Comparison of ENCODE assay signal across 9 cellular contexts in the genomic region with DNA sequence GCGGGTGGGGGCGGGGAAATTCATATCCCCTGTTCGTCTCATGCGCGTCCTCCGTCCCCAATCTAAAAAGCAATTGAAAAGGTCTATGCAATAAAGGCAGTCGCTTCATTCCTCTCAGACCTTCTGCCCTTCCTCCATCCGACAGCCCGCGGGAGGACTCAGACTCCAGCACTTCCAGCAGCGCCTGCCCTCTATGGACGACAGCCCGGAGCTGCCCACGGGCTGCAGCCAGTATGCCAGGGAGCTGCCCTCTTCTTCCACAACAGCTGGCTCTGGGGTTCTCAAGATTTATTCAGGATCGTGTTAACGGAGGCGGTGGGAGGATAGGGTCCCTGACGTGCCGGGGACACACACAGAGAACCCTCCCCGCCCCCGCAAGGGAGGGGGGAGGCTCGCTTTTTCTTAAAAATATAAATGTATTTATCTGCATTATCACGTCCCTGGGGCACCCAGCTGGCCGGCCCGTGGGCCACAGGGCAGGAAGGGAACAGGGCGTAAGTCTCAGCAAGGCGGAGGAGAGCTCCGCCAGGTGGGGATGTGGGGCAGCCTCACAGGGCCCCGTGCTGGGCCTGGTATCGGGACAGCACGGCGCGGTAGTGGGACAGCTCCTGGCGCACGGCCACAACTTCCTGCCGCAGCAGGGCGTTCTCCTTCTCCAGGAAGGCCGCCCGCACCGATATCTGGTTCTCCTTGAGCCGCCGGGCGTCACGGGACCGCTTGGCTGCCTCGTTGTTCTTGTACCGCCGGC. TPM values are rescaled to one million over a fixed set of nuclear protein-coding genes. Genes with fewer than 3 reads are reported as not detected.
DNase-seq lines count a peak whose midpoint lies in the region; ATAC-seq, FAIRE-seq and TF ChIP-seq lines count a peak whose summit lies in the region.
"Had no signal": no experiment of that assay in that cellular context is flagged by ENCODE, and none has a peak within 500 bp of the region (broad histone marks: within the 10 kb centered on the region; RNA-seq: fewer than 3 reads in every experiment).

No MANE protein-coding gene starts in this region.

- H4K20me1 ChIP-seq in GM12878 (ENCODE audit: control insufficient read depth, insufficient read depth) = no peaks in the 10 kb centered on the region

- peaks cover 4 to 8% of the 10 kb centered on the region in 2 experiments; a peak in 3 of 4 replicates for H3K36me3 ChIP-seq in GM12878 (ENCODE audit: control insufficient read depth in 2 of 2, insufficient read depth in 2 of 2, low read length in 1 of 2)
- H3K36me3 ChIP-seq in kidney epithelial cell (ENCODE audit: control insufficient read depth, insufficient read depth, low read length) = no peaks in the 10 kb centered on the region
- H3K36me3 ChIP-seq in small intestine (ENCODE audit: control insufficient read depth in 2 of 2, insufficient read depth in 2 of 2, low read length in 2 of 2) = no peaks in the 10 kb centered on the region

- CTCF ChIA-PET in HEK293T (lab: Yijun Ruan, JAX) = no interaction called here
- CTCF ChIA-PET in GM12878 (lab: Yijun Ruan, JAX) = no interaction called here

- H3K9me3 ChIP-seq in GM12878 (replicated peaks; ENCODE audit: control insufficient read depth, insufficient read depth, low read length) (no peaks in the 10 kb centered on the region), small intestine (ENCODE audit: control insufficient read depth, low read depth) (no peaks in the 10 kb centered on the region)
- H3K9me3 ChIP-seq: pancreas had no signal

- no peaks in the 10 kb centered on the region for H3K27me3 ChIP-seq in GM12878 (replicated peaks in 1 of 2; ENCODE audit: control insufficient read depth in 2 of 2, insufficient read depth in 2 of 2, low read length in 1 of 2)
- H3K27me3 ChIP-seq in kidney epithelial cell (ENCODE audit: control insufficient read depth, insufficient read depth, low read length) = no peaks in the 10 kb centered on the region
- no peaks in the 10 kb centered on the region for H3K27me3 ChIP-seq in small intestine (ENCODE audit: control insufficient read depth in 2 of 2, insufficient read depth in 2 of 2, low read length in 2 of 2)
- H3K27me3 ChIP-seq: pancreas had no signal

- TF ChIP-seq EP300 in GM12878 (IDR thresholded peaks at IDR 0.05; ENCODE audit: borderline replicate concordance in 1 of 2, control insufficient read depth in 1 of 2, low read depth in 2 of 2, low read length in 2 of 2) = no peak

- no peak overlapping the region for H2AFZ ChIP-seq in GM12878 (ENCODE audit: control insufficient read depth, low read depth, low read length)

- H3K4me3 ChIP-seq in GM12878 (no peak overlapping the region), kidney epithelial cell (ENCODE audit: low read depth, low read length) (no peak overlapping the region), small intestine (ENCODE audit: low read depth in 1 of 2, low read length in 2 of 2) (peak overlapping the region in 1 of 2 donors; percentile 12)
- H3K4me3 ChIP-seq: pancreas had no signal

- in situ Hi-C loops in GM12878 (cut with MboI) = loop anchor here (25.0 kb wide), 1 partner anchor 1257 kb away; the partner anchor contains the start of genes AKT1S1, IL4I1 and TBC1D17

- 88% methylated on average over 42 of the region's 48 CpGs for WGBS in GM12878 (ENCODE audit: insufficient coverage, insufficient replicate concordance, low lambda C conversion rate, missing lambda C conversion rate)
- WGBS in small intestine, 3 donors = 7 to 32% (median 27%) methylated on average over 41 to 48 of the region's 48 CpGs

- H3K27ac ChIP-seq in GM12878 (ENCODE audit: control insufficient read depth, insufficient read depth) (no peak overlapping the region), small intestine (ENCODE audit: low read depth in 1 of 2, low read length in 1 of 2) (peak overlapping the region; percentile 85 to 87)
- H3K27ac ChIP-seq: pancreas had no signal

- RAD21 ChIA-PET in GM12878 (lab: Charles Lee; ENCODE audit: unreplicated experiment) = no interaction called here

- peak; percentile 43; the same call in 1 of the 2 replicates for TF ChIP-seq POLR2A in GM12878 (IDR thresholded peaks at IDR 0.05; ENCODE audit: low read depth, low read length)

- no peak for FAIRE-seq in GM12878 (lab: Jason Lieb, UNC)
- FAIRE-seq in small intestine (lab: Jason Lieb, UNC) = no peak
- FAIRE-seq: pancreas had no signal

- SMC1A ChIA-PET in GM12878 (lab: Charles Lee; ENCODE audit: uncharacterized antibody, unreplicated experiment) = no interaction called here

- ATAC-seq in GM12878 = no peak
- no peak for ATAC-seq in HG02571 (IDR thresholded peaks at IDR 0.05; ENCODE audit: unreplicated experiment)
- ATAC-seq in GM21423 (IDR thresholded peaks at IDR 0.05; ENCODE audit: unreplicated experiment) = no peak
- ATAC-seq in HG02973 (IDR thresholded peaks at IDR 0.05; ENCODE audit: unreplicated experiment) = no peak
- no peak for ATAC-seq in GM21526 (IDR thresholded peaks at IDR 0.05; ENCODE audit: low FRiP score, unreplicated experiment)
- ATAC-seq: pancreas had no signal

- intact Hi-C loops in GM12878 (cut with micrococcal nuclease; ENCODE audit: unreplicated experiment) = loop anchor here (10.0 kb wide), 1 partner anchor 334 kb away; the partner anchor contains the start of gene FTL

- BruUV-seq in GM12878 (replicated peaks; lab: Mats Ljungman, UMichigan) = no TSS peak

- H3K9ac ChIP-seq in GM12878 (ENCODE audit: control insufficient read depth, insufficient read depth, low read length) = no peak overlapping the region

- H3K79me2 ChIP-seq in GM12878 (ENCODE audit: control insufficient read depth, insufficient read depth, low read length) = peaks cover 3% of the 10 kb centered on the region; the same call in 1 of the 2 replicates

- DNase-seq in HEK293T (ENCODE audit: extremely low spot score) = no peak
- DNase-seq in GM12878 (ENCODE audit: low read depth, low spot score) = no peak
- no peak for DNase-seq in kidney epithelial cell (ENCODE audit: low read depth)
- DNase-seq in small intestine = peak; percentile 80

- POLR2A ChIA-PET in HEK293T (lab: Yijun Ruan, JAX) (interaction anchor here (1.0 to 6.7 kb wide), 4 partner anchors 10 to 207 kb away, joined by 3 to 88 read pairs (median 4); partner anchors contain the start of genes RPL18 and SPHK2), GM12878 (lab: Charles Lee) (no interaction called here)

- H3K4me1 ChIP-seq in GM12878 (ENCODE audit: control insufficient read depth, insufficient read depth, low read length) = peaks cover 20% of the 10 kb centered on the region
- peaks cover 12 to 18% of the 10 kb centered on the region in 2 donors for H3K4me1 ChIP-seq in small intestine (ENCODE audit: control insufficient read depth in 2 of 2, insufficient read depth in 1 of 2, low read depth in 1 of 2, low read length in 1 of 2)

- no peak for TF ChIP-seq RAD21 in GM12878 (IDR thresholded peaks at IDR 0.05; ENCODE audit: insufficient read depth, low read depth, low read length)

- H3K4me2 ChIP-seq in GM12878 (ENCODE audit: control insufficient read depth, insufficient read depth) = no peak overlapping the region

- TF ChIP-seq CTCF in GM12878 (IDR thresholded peaks at IDR 0.05 in 2 of 3, conservative IDR thresholded peaks at IDR 0.05 in 1 of 3; ENCODE audit: control insufficient read depth in 2 of 3, extremely low read depth in 1 of 3, insufficient read depth in 1 of 3, low read depth in 3 of 3, low read length in 3 of 3) (no peak), kidney epithelial cell (IDR thresholded peaks at IDR 0.05; ENCODE audit: insufficient read depth, low read length, poor library complexity, severe bottlenecking) (peak; percentile 14)

RNA-seq across cellular contexts. Expression of gene DBP, which starts 6.7 kb away (rescaled TPM):
- 18.1 and 21.7 TPM in 2 replicates for total RNA-seq in GM12878 (2013; cell fraction: nucleolus; rRNA removed)
- 10.5 and 10.6 TPM in 2 replicates for total RNA-seq in GM12878 (2014; rRNA removed)
- total RNA-seq in GM12878 (2014; rRNA removed; fragmentation: Illumina TruSeq; extraction: Trizol) = 7.0 and 8.1 TPM in 2 replicates
- total RNA-seq in GM12878 (2021) = 6.7 and 7.3 TPM in 2 replicates
- 5.0 TPM for polyA plus RNA-seq in GM12878 (2011; ENCODE audit: low read depth)
- polyA plus RNA-seq in GM12878 (2011; rRNA removed) = 6.0 and 9.8 TPM in 2 replicates
- 13.1 and 14.1 TPM in 2 replicates for polyA plus RNA-seq in GM12878 (2011; cell fraction: cytosol; rRNA removed)
- polyA plus RNA-seq in GM12878 (2011; cell fraction: nucleus; rRNA removed) = 10.3 and 11.2 TPM in 2 replicates
- polyA plus RNA-seq in GM12878 (2012) = 12.9 and 16.4 TPM in 2 replicates
- 5.0 and 5.1 TPM in 2 replicates for polyA plus RNA-seq in GM12878 (2014; fragmentation: Illumina TruSeq; extraction: Trizol)
- polyA plus RNA-seq in GM12878 (2014; fragmentation: Nextera tagmentation; extraction: Ambion mirVana) = 1 to 10 TPM; 2.0 to 2.6 TPM
- polyA plus RNA-seq in GM12878 (2014; rRNA removed) = 9.4 and 9.7 TPM in 2 replicates
- 1 to 10 TPM; 4.0 to 7.1 TPM for polyA plus RNA-seq in GM12878 (2016; fragmentation: Nextera tagmentation; extraction: Ambion mirVana)
- 6.6 and 9.1 TPM in 2 replicates for polyA minus RNA-seq in GM12878 (2011; rRNA and poly(A)+ RNA removed)
- 2.6 and 7.4 TPM in 2 replicates for polyA minus RNA-seq in GM12878 (2011; cell fraction: cytosol; rRNA and poly(A)+ RNA removed)
- polyA minus RNA-seq in GM12878 (2011; cell fraction: nucleus; rRNA and poly(A)+ RNA removed) = 3.9 and 4.3 TPM in 2 replicates
- 1.6 and 3.4 TPM in 2 replicates for total RNA-seq in kidney epithelial cell
- 10 to 100 TPM; 12.5 to 40.3 (median 35.4) TPM for polyA plus RNA-seq in small intestine

RNA-seq across cellular contexts. Expression of gene SPHK2, which starts 11.2 kb away (rescaled TPM):
- 31.6 and 32.6 TPM in 2 replicates for total RNA-seq in GM12878 (2013; cell fraction: nucleolus; rRNA removed)
- total RNA-seq in GM12878 (2014; rRNA removed) (12.4 and 15.9 TPM in 2 replicates), GM12878 (2014; rRNA removed; fragmentation: Illumina TruSeq; extraction: Trizol) (6.5 and 7.1 TPM in 2 replicates), GM12878 (2021) (33.1 and 40.5 TPM in 2 replicates), kidney epithelial cell (27.9 and 30.3 TPM in 2 replicates)
- polyA plus RNA-seq in GM12878 (2011; ENCODE audit: low read depth) = 3.6 TPM
- polyA plus RNA-seq in GM12878 (2011; rRNA removed) (3.0 and 5.7 TPM in 2 replicates), GM12878 (2014; fragmentation: Illumina TruSeq; extraction: Trizol) (2.2 and 4.7 TPM in 2 replicates), GM12878 (2014; fragmentation: Nextera tagmentation; extraction: Ambion mirVana) (under 1 TPM; 0.37 to 0.75 TPM), GM12878 (2014; rRNA removed) (26.4 and 31.5 TPM in 2 replicates), GM12878 (2016; fragmentation: Nextera tagmentation; extraction: Ambion mirVana) (10 to 100 TPM; 29.7 to 31.7 TPM), small intestine (10 to 100 TPM; 46.8 to 85.7 (median 53.0) TPM)
- 9.0 and 13.9 TPM in 2 replicates for polyA plus RNA-seq in GM12878 (2011; cell fraction: cytosol; rRNA removed)
- 35.3 and 48.6 TPM in 2 replicates for polyA plus RNA-seq in GM12878 (2011; cell fraction: nucleus; rRNA removed)
- polyA plus RNA-seq in GM12878 (2012) = 11.0 and 11.4 TPM in 2 replicates
- 10.2 and 16.4 TPM in 2 replicates for polyA minus RNA-seq in GM12878 (2011; rRNA and poly(A)+ RNA removed)
- 7.8 and 8.0 TPM in 2 replicates for polyA minus RNA-seq in GM12878 (2011; cell fraction: cytosol; rRNA and poly(A)+ RNA removed)
- 12.0 and 29.9 TPM in 2 replicates for polyA minus RNA-seq in GM12878 (2011; cell fraction: nucleus; rRNA and poly(A)+ RNA removed)

RNA-seq across cellular contexts. Expression of gene RPL18, which starts 11.5 kb away (rescaled TPM):
- 289 and 293 TPM in 2 replicates for total RNA-seq in GM12878 (2013; cell fraction: nucleolus; rRNA removed)
- total RNA-seq in GM12878 (2014; rRNA removed) (3,864 and 4,267 TPM in 2 replicates), GM12878 (2014; rRNA removed; fragmentation: Illumina TruSeq; extraction: Trizol) (2,138 and 2,306 TPM in 2 replicates), GM12878 (2021) (2,548 and 2,593 TPM in 2 replicates), kidney epithelial cell (2,979 and 3,293 TPM in 2 replicates)
- polyA plus RNA-seq in GM12878 (2011; ENCODE audit: low read depth) = 2,279 TPM
- polyA plus RNA-seq in GM12878 (2011; rRNA removed) (786 and 1,901 TPM in 2 replicates), GM12878 (2014; fragmentation: Illumina TruSeq; extraction: Trizol) (1,711 and 2,137 TPM in 2 replicates), GM12878 (2014; fragmentation: Nextera tagmentation; extraction: Ambion mirVana) (100 to 1,000 TPM; 393 to 844 TPM), GM12878 (2014; rRNA removed) (3,670 and 3,986 TPM in 2 replicates), GM12878 (2016; fragmentation: Nextera tagmentation; extraction: Ambion mirVana) (1,000 to 10,000 TPM; 1,291 to 1,299 TPM), small intestine (1,000 to 10,000 TPM; 2,250 to 3,184 (median 2,942) TPM)
- 2,627 and 2,723 TPM in 2 replicates for polyA plus RNA-seq in GM12878 (2011; cell fraction: cytosol; rRNA removed)
- 1,070 and 1,187 TPM in 2 replicates for polyA plus RNA-seq in GM12878 (2011; cell fraction: nucleus; rRNA removed)
- 3,508 and 3,752 TPM in 2 replicates for polyA plus RNA-seq in GM12878 (2012)
- polyA minus RNA-seq in GM12878 (2011; rRNA and poly(A)+ RNA removed) = 387 and 961 TPM in 2 replicates
- 657 and 660 TPM in 2 replicates for polyA minus RNA-seq in GM12878 (2011; cell fraction: cytosol; rRNA and poly(A)+ RNA removed)
- 152 and 213 TPM in 2 replicates for polyA minus RNA-seq in GM12878 (2011; cell fraction: nucleus; rRNA and poly(A)+ RNA removed)

RNA-seq across cellular contexts. Expression of gene CA11, which starts 15.5 kb away (rescaled TPM):
- 0.54 and 0.61 TPM in 2 replicates for total RNA-seq in GM12878 (2013; cell fraction: nucleolus; rRNA removed)
- total RNA-seq in GM12878 (2014; rRNA removed) (3.5 and 5.5 TPM in 2 replicates), GM12878 (2014; rRNA removed; fragmentation: Illumina TruSeq; extraction: Trizol) (1.8 and 2.3 TPM in 2 replicates), GM12878 (2021) (3.3 and 3.9 TPM in 2 replicates), kidney epithelial cell (1.1 and 1.7 TPM in 2 replicates)
- 6.3 TPM for polyA plus RNA-seq in GM12878 (2011; ENCODE audit: low read depth)
- polyA plus RNA-seq in GM12878 (2011; rRNA removed) (1.2 and 1.7 TPM in 2 replicates), GM12878 (2014; fragmentation: Illumina TruSeq; extraction: Trizol) (1.9 TPM in 2 replicates), GM12878 (2014; fragmentation: Nextera tagmentation; extraction: Ambion mirVana) (1 to 10 TPM; 5.4 to 7.5 TPM), GM12878 (2014; rRNA removed) (1.8 and 2.7 TPM in 2 replicates), GM12878 (2016; fragmentation: Nextera tagmentation; extraction: Ambion mirVana) (1 to 10 TPM; 1.9 to 2.6 TPM), small intestine (10 to 100 TPM in 1 of 3 donors, 1 to 10 TPM in 2; 5.9 to 21.2 (median 7.1) TPM)
- 2.6 and 5.5 TPM in 2 replicates for polyA plus RNA-seq in GM12878 (2011; cell fraction: cytosol; rRNA removed)
- 0.54 and 1.2 TPM in 2 replicates for polyA plus RNA-seq in GM12878 (2011; cell fraction: nucleus; rRNA removed)
- 9.7 and 10.8 TPM in 2 replicates for polyA plus RNA-seq in GM12878 (2012)
- 0.93 TPM in 1 of 2 replicates, not detected in the other for polyA minus RNA-seq in GM12878 (2011; rRNA and poly(A)+ RNA removed)
- 2.9 TPM in 1 of 2 replicates, not detected in the other for polyA minus RNA-seq in GM12878 (2011; cell fraction: cytosol; rRNA and poly(A)+ RNA removed)
- 1.9 TPM in 1 of 2 replicates, not detected in the other for polyA minus RNA-seq in GM12878 (2011; cell fraction: nucleus; rRNA and poly(A)+ RNA removed)

RNA-seq across cellular contexts. Expression of gene FAM83E, which starts 15.6 kb away (rescaled TPM):
- total RNA-seq in GM12878 (2013; cell fraction: nucleolus; rRNA removed) = 6.6 and 8.7 TPM in 2 replicates
- total RNA-seq in GM12878 (2014; rRNA removed) (0.44 and 1.6 TPM in 2 replicates), GM12878 (2014; rRNA removed; fragmentation: Illumina TruSeq; extraction: Trizol) (0.31 and 0.88 TPM in 2 replicates), GM12878 (2021) (1.3 and 2.5 TPM in 2 replicates), kidney epithelial cell (0.25 and 2.3 TPM in 2 replicates)
- polyA plus RNA-seq in GM12878 (2011; ENCODE audit: low read depth) = 0.13 TPM
- polyA plus RNA-seq in GM12878 (2011; rRNA removed) (0.10 and 0.29 TPM in 2 replicates), GM12878 (2014; fragmentation: Illumina TruSeq; extraction: Trizol) (not detected in 2 replicates), GM12878 (2014; fragmentation: Nextera tagmentation; extraction: Ambion mirVana) (not detected), GM12878 (2014; rRNA removed) (0.35 and 0.72 TPM in 2 replicates), GM12878 (2016; fragmentation: Nextera tagmentation; extraction: Ambion mirVana) (under 1 TPM in 1 of 2 experiments, not detected in 1; 0.14 TPM), small intestine (100 to 1,000 TPM in 1 of 3 donors, 10 to 100 TPM in 2; 76.6 to 104 (median 94.0) TPM)
- 0.33 and 0.53 TPM in 2 replicates for polyA plus RNA-seq in GM12878 (2011; cell fraction: cytosol; rRNA removed)
- polyA plus RNA-seq in GM12878 (2011; cell fraction: nucleus; rRNA removed) = 0.81 and 1.8 TPM in 2 replicates
- 0.13 and 0.24 TPM in 2 replicates for polyA plus RNA-seq in GM12878 (2012)
- polyA minus RNA-seq in GM12878 (2011; rRNA and poly(A)+ RNA removed) = 0.44 and 1.8 TPM in 2 replicates
- not detected in 2 replicates for polyA minus RNA-seq in GM12878 (2011; cell fraction: cytosol; rRNA and poly(A)+ RNA removed)
- 5.2 and 9.2 TPM in 2 replicates for polyA minus RNA-seq in GM12878 (2011; cell fraction: nucleus; rRNA and poly(A)+ RNA removed)
